In genomic region chr9:137825324-137825991, GRCh38 we compare ENCODE assay signal across 22 cellular contexts. TPM values are rescaled to one million over a fixed set of nuclear protein-coding genes. Genes with fewer than 3 reads are reported as not detected.
A peak's percentile ranks its signal among the peaks of the same experiment; 100 is the strongest.
DNase-seq lines count a peak whose midpoint lies in the region; ATAC-seq, FAIRE-seq and TF ChIP-seq lines count a peak whose summit lies in the region.
"Had no signal": no experiment of that assay in that cellular context is flagged by ENCODE, and none has a peak within 500 bp of the region (broad histone marks: within the 10 kb centered on the region; RNA-seq: fewer than 3 reads in every experiment).

No MANE protein-coding gene starts in this region.

- DNase-seq in GM10266 (ENCODE audit: extremely low spot score): peak; percentile 80
- DNase-seq in GM20000 (ENCODE audit: low spot score): peak; percentile 83
- DNase-seq in Panc1 (ENCODE audit: low read depth, low spot score): no peak
- peak; percentile 75 for DNase-seq in naive B cell
- no peak for DNase-seq in pancreas
- DNase-seq: Caco-2; H9; Kasumi-1; left ventricle myocardium inferior; NCI-H1436 treated with DMSO at 0.1 percent for 48 hours; NCI-H226; SIG-M5; sigmoid colon; stimulated activated CD4-positive, alpha-beta T cell treated with anti-CD3 and anti-CD28 coated beads, Interleukin-2, amount 100 ng/mL, for 24 hours; substantia nigra had no signal

- TSS peak; percentile 38 for BruUV-seq in Panc1 (replicated peaks; lab: Mats Ljungman, UMichigan)

- POLR2A ChIA-PET in Panc1 (lab: Charles Lee): no interaction called here

- CTCF ChIA-PET in Panc1 (lab: Charles Lee): no interaction called here

- H3K27ac ChIP-seq in Panc1 (ENCODE audit: low read length): no peak overlapping the region
- no peak overlapping the region for H3K27ac ChIP-seq in pancreas
- H3K27ac ChIP-seq: ascending aorta, left ventricle myocardium inferior, sigmoid colon had no signal

- H3K9me3 ChIP-seq in Panc1 (ENCODE audit: control insufficient read depth, insufficient read depth, low read depth, low read length) (no peaks in the 10 kb centered on the region), pancreas (no peaks in the 10 kb centered on the region)

- intact Hi-C loops in Panc1 (cut with micrococcal nuclease; ENCODE audit: unreplicated experiment) (no loop called here), pancreas (cut with DNase I) (no loop called here)

- in situ Hi-C loops in Panc1 (cut with HindIII; ENCODE audit: low pct_unique_long_range_greater_than_20kb, low sequenced_read_pairs): no loop called here

- H3K27me3 ChIP-seq in Panc1 (ENCODE audit: control insufficient read depth, insufficient read depth, low read length) (no peaks in the 10 kb centered on the region), pancreas (no peaks in the 10 kb centered on the region)
- H3K27me3 ChIP-seq: ascending aorta, sigmoid colon had no signal

- FAIRE-seq in pancreas (lab: Jason Lieb, UNC): no peak
- FAIRE-seq: frontal cortex had no signal

- peaks cover 0 to 3% (median 0%) of the 10 kb centered on the region in 7 donors for H3K9me3 Mint-ChIP-seq in naive B cell

- H3K36me3 ChIP-seq in Panc1 (ENCODE audit: control insufficient read depth, insufficient read depth, low read length) (no peaks in the 10 kb centered on the region), pancreas (peaks cover 0 to 19% (median 2%) of the 10 kb centered on the region in 3 donors)

- no peak overlapping the region for H3K4me3 ChIP-seq in Panc1 (ENCODE audit: low read depth in 2 of 2, low read length in 2 of 2)
- no peak overlapping the region for H3K4me3 ChIP-seq in pancreas
- H3K4me3 ChIP-seq: ascending aorta, left ventricle myocardium inferior, sigmoid colon had no signal

- H3K27me3 Mint-ChIP-seq in naive B cell: no peaks in the 10 kb centered on the region

- H3K4me1 ChIP-seq in Panc1 (ENCODE audit: control insufficient read depth, insufficient read depth, low read length) (no peaks in the 10 kb centered on the region), pancreas (no peaks in the 10 kb centered on the region)
- H3K4me1 ChIP-seq: ascending aorta, Caco-2, left ventricle myocardium inferior, sigmoid colon had no signal

- peaks cover 25 to 31% of the 10 kb centered on the region in 2 donors for H3K36me3 Mint-ChIP-seq in naive B cell

- H3K27ac Mint-ChIP-seq in naive B cell: peak overlapping the region; percentile 89 to 98 (median 93)

- peak overlapping the region in 4 of 8 donors; percentile 4 to 69 (median 28) for H3K4me3 Mint-ChIP-seq in naive B cell
- H3K4me3 Mint-ChIP-seq: H9 had no signal

- peaks cover 14 to 28% (median 23%) of the 10 kb centered on the region in 3 donors for H3K4me1 Mint-ChIP-seq in naive B cell
- H3K4me1 Mint-ChIP-seq: H9 had no signal

- TF ChIP-seq CTCF in GM10266 (IDR thresholded peaks at IDR 0.05; ENCODE audit: control insufficient read depth, insufficient read depth, low read depth, missing control alignments) (no peak), GM20000 (IDR thresholded peaks at IDR 0.05; ENCODE audit: extremely low read depth, missing control alignments) (no peak), Panc1 (IDR thresholded peaks at IDR 0.05) (no peak), pancreas (IDR thresholded peaks at IDR 0.05) (no peak)

- ATAC-seq in Panc1 (no peak), naive B cell (ENCODE audit: low read depth in 2 of 2) (peak; percentile 100), esophagus mucosa (no peak), GM21526 (IDR thresholded peaks at IDR 0.05; ENCODE audit: low FRiP score, unreplicated experiment) (no peak), pancreas (no peak)

- 95 to 99% methylated on average over 13 of the region's 13 CpGs for WGBS in pancreas, 2 donors

RNA-seq across cellular contexts. Expression of gene CACNA1B, which starts 52.1 kb away (rescaled TPM):
- total RNA-seq in Panc1 (2021; ENCODE audit: unreplicated experiment) (0.49 TPM), esophagus mucosa (not detected), pancreas (under 1 TPM; 0.16 to 0.41 (median 0.29) TPM)
- 0.36 TPM for polyA plus RNA-seq in Panc1 (2012; ENCODE audit: insufficient read length)
- polyA plus RNA-seq in naive B cell (ENCODE audit: low read depth in 6 of 6) (not detected), pancreas (1 to 10 TPM in 1 of 2 donors, under 1 TPM in 1; 0.30 to 1.3 TPM)
- total RNA-seq: ascending aorta; HT-29; omental fat pad; T-helper 2 cell treated with Interferon-gamma antibody and Interleukin-4, amounts not matched to agents 100 ng/mL and 5 ng/mL, for 36 hours had no signal

Comparison
In these comparisons a context has a peak if more than half of its experiments do, and no peak if none do; other contexts are left out.
1. DNase-seq: peak in GM10266 (single experiment), GM20000 (single experiment) and naive B cell (single experiment); none in Panc1 (single experiment) and pancreas (0 of 6).
2. ATAC-seq: peak in naive B cell (2 of 2); none in Panc1 (single experiment), esophagus mucosa (single experiment), GM21526 (single experiment) and pancreas (0 of 4).